ENCODE assay signal across 25 cellular contexts in the genomic region with DNA sequence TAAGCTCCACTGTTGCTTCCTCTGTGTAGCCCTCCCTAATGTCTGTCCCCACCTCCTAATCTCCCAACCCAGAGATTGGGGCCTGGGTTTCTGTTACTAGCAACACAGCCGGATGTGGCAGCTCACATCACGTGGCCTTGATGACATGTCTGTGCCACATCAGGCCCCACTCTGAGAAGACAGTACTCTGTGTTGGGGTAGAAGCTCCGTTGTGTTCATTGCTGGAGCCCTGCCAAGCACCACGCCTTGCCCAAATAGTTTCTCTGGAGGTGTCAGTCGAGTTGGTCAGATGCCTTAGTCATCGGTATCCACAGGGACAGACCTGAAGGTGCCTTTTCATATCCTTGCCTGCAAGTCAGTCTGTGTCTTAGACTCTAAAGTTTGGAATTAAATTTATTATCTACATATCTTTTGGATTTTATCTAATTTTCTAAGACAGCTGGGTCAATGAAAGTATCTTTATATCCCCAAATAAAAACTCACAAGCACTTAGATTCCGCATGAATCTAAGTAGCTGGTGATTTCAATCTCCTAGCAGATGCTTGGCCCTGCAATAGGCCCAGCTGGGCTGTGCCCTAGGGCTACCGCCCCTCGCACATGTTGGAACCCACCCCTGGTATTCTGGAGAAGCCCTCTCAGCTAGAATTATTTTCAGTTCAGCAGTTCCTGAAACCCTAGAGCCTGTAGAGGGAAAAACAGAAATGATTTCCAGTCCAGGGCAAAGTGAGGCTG.
DNase-seq lines count a peak whose midpoint lies in the region; ATAC-seq and TF ChIP-seq lines count a peak whose summit lies in the region.
"Had no signal": no experiment of that assay in that cellular context is flagged by ENCODE, and none has a peak within 500 bp of the region (broad histone marks: within the 10 kb centered on the region; RNA-seq: fewer than 3 reads in every experiment).

No MANE protein-coding gene starts in this region.

- H3K27me3 ChIP-seq in PC-3 (ENCODE audit: low read length) (no peaks in the 10 kb centered on the region), smooth muscle cell (ENCODE audit: low read depth) (no peaks in the 10 kb centered on the region)

- intact Hi-C loops in PC-3 (cut with micrococcal nuclease) = no loop called here

- H3K4me1 ChIP-seq in PC-3 (ENCODE audit: insufficient read depth, low read length) = no peaks in the 10 kb centered on the region
- no peaks in the 10 kb centered on the region for H3K4me1 ChIP-seq in smooth muscle cell (ENCODE audit: low read depth)

- ATAC-seq in PC-3 = no peak
- ATAC-seq in GM19467 (IDR thresholded peaks at IDR 0.05; ENCODE audit: unreplicated experiment) = no peak
- ATAC-seq: effector memory CD8-positive, alpha-beta T cell; esophagus mucosa; HCT116; Panc1 had no signal

- TF ChIP-seq CTCF in PC-3 (conservative IDR thresholded peaks at IDR 0.05; ENCODE audit: low read depth, low read length) = no peak
- TF ChIP-seq CTCF in epithelial cell of esophagus (IDR thresholded peaks at IDR 0.05; ENCODE audit: insufficient read depth, low read depth, low read length, missing control alignments) = no peak
- no peak for TF ChIP-seq CTCF in smooth muscle cell (IDR thresholded peaks at IDR 0.05; ENCODE audit: borderline replicate concordance, insufficient read depth, poor library complexity, severe bottlenecking)

- H3K9me2 ChIP-seq in PC-3 (replicated peaks; ENCODE audit: low read length) = no peaks in the 10 kb centered on the region

- H3K27ac ChIP-seq in PC-3 (ENCODE audit: low read length) = no peak overlapping the region
- no peak overlapping the region for H3K27ac ChIP-seq in smooth muscle cell (ENCODE audit: low read depth)
- H3K27ac ChIP-seq: KMS-11 had no signal

- H3K4me2 ChIP-seq in PC-3 (ENCODE audit: low read length) (no peak overlapping the region), smooth muscle cell (no peak overlapping the region)
- H3K4me2 ChIP-seq: KMS-11 had no signal

- H3K4me3 ChIP-seq in PC-3 (ENCODE audit: low read length) = no peak overlapping the region
- H3K4me3 ChIP-seq in epithelial cell of esophagus (ENCODE audit: low read length) = no peak overlapping the region
- no peak overlapping the region for H3K4me3 ChIP-seq in smooth muscle cell

- 56% methylated on average over 9 of the region's 9 CpGs for WGBS in smooth muscle cell (ENCODE audit: low lambda C conversion rate)

- H4K20me1 ChIP-seq in PC-3 (ENCODE audit: low read length) (no peaks in the 10 kb centered on the region), smooth muscle cell (ENCODE audit: low read depth) (no peaks in the 10 kb centered on the region)

- no TSS peak for BruUV-seq in PC-3 (replicated peaks; lab: Mats Ljungman, UMichigan)

- no peaks in the 10 kb centered on the region for H3F3A ChIP-seq in PC-3 (ENCODE audit: low read length, unreplicated experiment)
- H3F3A ChIP-seq in smooth muscle cell (ENCODE audit: low read depth) = no peaks in the 10 kb centered on the region

- H3K9me3 ChIP-seq in PC-3 (ENCODE audit: low read length) (no peaks in the 10 kb centered on the region), smooth muscle cell (replicated peaks; ENCODE audit: low read depth) (no peaks in the 10 kb centered on the region)

- H3K9ac ChIP-seq in PC-3 (ENCODE audit: low read length) (no peak overlapping the region), smooth muscle cell (ENCODE audit: low read depth) (no peak overlapping the region)
- H3K9ac ChIP-seq: KMS-11 had no signal

- POLR2A ChIA-PET in PC-3 (lab: Charles Lee; ENCODE audit: unreplicated experiment) = no interaction called here

- DNase-seq in SIG-M5 treated with dmso at 0.1 percent for 504 hours (lab: John Stamatoyannopoulos, UW; ENCODE audit: unreplicated experiment) (peak; percentile 7), SIG-M5 (lab: John Stamatoyannopoulos, UW) (no peak), PC-3 (peak; percentile 6), epithelial cell of esophagus (ENCODE audit: low read depth) (peak; percentile 5), smooth muscle cell (lab: John Stamatoyannopoulos, UW; ENCODE audit: unreplicated experiment) (no peak), NCI-H1930 (lab: John Stamatoyannopoulos, UW) (no peak), RPMI8226 (no peak)
- DNase-seq: activated CD4-positive, alpha-beta T cell treated with anti-CD3 and anti-CD28 coated beads for 48 hours; activated CD8-positive, alpha-beta memory T cell treated with anti-CD3 and anti-CD28 coated beads for 24 hours; activated effector memory CD4-positive, alpha-beta T cell treated with Interleukin-2 at 50 U/mL for 16 hours; anterior cingulate cortex; cortex of kidney; DMS53; effector memory CD8-positive, alpha-beta T cell; foreskin melanocyte; GF-D8; hippocampal formation; NCI-H2171 treated with DMSO at 0.1 percent for 48 hours; NCI-H524; posterior cingulate gyrus had no signal

- CTCF ChIA-PET in PC-3 (lab: Charles Lee) = no interaction called here

- no peaks in the 10 kb centered on the region for H3K36me3 ChIP-seq in PC-3 (ENCODE audit: low read depth, low read length)
- H3K36me3 ChIP-seq in smooth muscle cell (ENCODE audit: low read depth) = no peaks in the 10 kb centered on the region

- H2AFZ ChIP-seq in PC-3 (ENCODE audit: low read length) (no peak overlapping the region), smooth muscle cell (ENCODE audit: low read depth) (peak overlapping the region; percentile 67)

- H3K79me2 ChIP-seq in PC-3 (ENCODE audit: low read length) (no peaks in the 10 kb centered on the region), smooth muscle cell (ENCODE audit: low read depth) (no peaks in the 10 kb centered on the region)

Comparison
In these comparisons a context has a peak if more than half of its experiments do, and no peak if none do; other contexts are left out.
1. DNase-seq: peak in SIG-M5 treated with dmso at 0.1 percent for 504 hours (single experiment), PC-3 (single experiment) and epithelial cell of esophagus (single experiment); none in SIG-M5 (single experiment), smooth muscle cell (single experiment), NCI-H1930 (0 of 2) and RPMI8226 (single experiment).